In genomic region chr9:136944519-136945332, GRCh38 we compare ENCODE assay signal across 8 cellular contexts. TPM values are rescaled to one million over a fixed set of nuclear protein-coding genes. Genes with fewer than 3 reads are reported as not detected.
DNase-seq lines count a peak whose midpoint lies in the region; ATAC-seq and TF ChIP-seq lines count a peak whose summit lies in the region.

C8G (plus strand) TSS chr9:136945243; CDS start chr9:136945321, 78 bp downstream.
A gene with protein sequence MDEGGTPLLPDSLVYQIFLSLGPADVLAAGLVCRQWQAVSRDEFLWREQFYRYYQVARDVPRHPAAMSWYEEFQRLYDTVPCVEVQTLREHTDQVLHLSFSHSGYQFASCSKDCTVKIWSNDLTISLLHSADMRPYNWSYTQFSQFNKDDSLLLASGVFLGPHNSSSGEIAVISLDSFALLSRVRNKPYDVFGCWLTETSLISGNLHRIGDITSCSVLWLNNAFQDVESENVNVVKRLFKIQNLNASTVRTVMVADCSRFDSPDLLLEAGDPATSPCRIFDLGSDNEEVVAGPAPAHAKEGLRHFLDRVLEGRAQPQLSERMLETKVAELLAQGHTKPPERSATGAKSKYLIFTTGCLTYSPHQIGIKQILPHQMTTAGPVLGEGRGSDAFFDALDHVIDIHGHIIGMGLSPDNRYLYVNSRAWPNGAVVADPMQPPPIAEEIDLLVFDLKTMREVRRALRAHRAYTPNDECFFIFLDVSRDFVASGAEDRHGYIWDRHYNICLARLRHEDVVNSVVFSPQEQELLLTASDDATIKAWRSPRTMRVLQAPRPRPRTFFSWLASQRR (minus strand): TSS chr9:136944738. CDS start chr9:136944083, 655 bp downstream.

- peaks cover 0 to 34% of the 10 kb centered on the region in 2 donors for H3K36me3 ChIP-seq in left lung

- no peaks in the 10 kb centered on the region for H3K27me3 Mint-ChIP-seq in dendritic cell treated with granulocyte-macrophage colony-stimulating factor and Interleukin-4, amounts not matched to agents 40 ng/mL and 50 ng/mL, for 4 days

- peak within 1 kb of the TSS; percentile 77 for H3K4me3 Mint-ChIP-seq in dendritic cell treated with granulocyte-macrophage colony-stimulating factor and Interleukin-4, amounts not matched to agents 40 ng/mL and 50 ng/mL, for 4 days

- peak within 1 kb of the TSS; percentile 94 to 98 for H3K4me3 ChIP-seq in left lung

- TF ChIP-seq CTCF in C4-2B (conservative IDR thresholded peaks at IDR 0.05) (peak; percentile 100), left lung (IDR thresholded peaks at IDR 0.05) (peak; percentile 97 to 100)

- ATAC-seq in GM19324 (IDR thresholded peaks at IDR 0.05; ENCODE audit: low FRiP score, unreplicated experiment): peak; percentile 91
- ATAC-seq in HG03460 (IDR thresholded peaks at IDR 0.05; ENCODE audit: unreplicated experiment): peak; percentile 66
- ATAC-seq in left lung: peak; percentile 88

- no peaks in the 10 kb centered on the region for H3K9me3 Mint-ChIP-seq in dendritic cell treated with granulocyte-macrophage colony-stimulating factor and Interleukin-4, amounts not matched to agents 40 ng/mL and 50 ng/mL, for 4 days

- peaks cover 43% of the 10 kb centered on the region for H3K4me1 Mint-ChIP-seq in dendritic cell treated with granulocyte-macrophage colony-stimulating factor and Interleukin-4, amounts not matched to agents 40 ng/mL and 50 ng/mL, for 4 days (ENCODE audit: low read depth)

- H3K4me1 ChIP-seq in left lung: peaks cover 13 to 44% of the 10 kb centered on the region in 2 donors

- H3K27me3 ChIP-seq in left lung: no peaks in the 10 kb centered on the region

- H3K27ac Mint-ChIP-seq in dendritic cell treated with granulocyte-macrophage colony-stimulating factor and Interleukin-4, amounts not matched to agents 40 ng/mL and 50 ng/mL, for 4 days: peak within 1 kb of the TSS; percentile 69

- DNase-seq in NCI-H526 treated with DMSO at 0.1 percent for 48 hours (lab: John Stamatoyannopoulos, UW) (peak; percentile 64), left lung (peak; percentile 95 to 100)
- peak; percentile 90 for DNase-seq in activated CD4-positive, alpha-beta T cell treated with anti-CD3 and anti-CD28 coated beads, Interleukin-2, amount 50 U/mL, for 1 hour
- peak; percentile 91 for DNase-seq in stimulated activated CD4-positive, alpha-beta T cell treated with anti-CD3 and anti-CD28 coated beads, Interleukin-2, amount 100 ng/mL, for 4 hours (ENCODE audit: low read depth)

- intact Hi-C loops in dendritic cell treated with granulocyte-macrophage colony-stimulating factor and Interleukin-4, amounts not matched to agents 40 ng/mL and 50 ng/mL, for 4 days (cut with micrococcal nuclease): loop anchor here (1.0 to 10.0 kb wide), 3 partner anchors 50 to 154 kb away; partner anchors contain the start of genes CLIC3, PAXX and TMEM141
- intact Hi-C loops in left lung (cut with DNase I): no loop called here

- peak within 1 kb of the TSS; percentile 94 for H3K27ac ChIP-seq in C4-2B
- H3K27ac ChIP-seq in left lung: peak within 1 kb of the TSS; percentile 83 to 90

- no peaks in the 10 kb centered on the region for H3K9me3 ChIP-seq in left lung

- peaks cover 46% of the 10 kb centered on the region for H3K36me3 Mint-ChIP-seq in dendritic cell treated with granulocyte-macrophage colony-stimulating factor and Interleukin-4, amounts not matched to agents 40 ng/mL and 50 ng/mL, for 4 days (ENCODE audit: low read depth)

RNA-seq across cellular contexts. Expression of gene C8G, which starts in this region (rescaled TPM):
- 1 to 10 TPM; 1.2 TPM for total RNA-seq in left lung

RNA-seq across cellular contexts. Expression of the second gene that starts in this region (rescaled TPM):
- total RNA-seq in left lung: 100 to 1,000 TPM in 1 of 2 donors, 10 to 100 TPM in 1; 98.5 to 111 TPM

Comparison
In these comparisons a context has a peak if more than half of its experiments do, and no peak if none do; other contexts are left out.
1. Peak in every context shown above with its lines: DNase-seq, ATAC-seq, H3K4me3 ChIP-seq and H3K27ac ChIP-seq.